Comparison of ENCODE assay signal across 11 cellular contexts in the genomic region with DNA sequence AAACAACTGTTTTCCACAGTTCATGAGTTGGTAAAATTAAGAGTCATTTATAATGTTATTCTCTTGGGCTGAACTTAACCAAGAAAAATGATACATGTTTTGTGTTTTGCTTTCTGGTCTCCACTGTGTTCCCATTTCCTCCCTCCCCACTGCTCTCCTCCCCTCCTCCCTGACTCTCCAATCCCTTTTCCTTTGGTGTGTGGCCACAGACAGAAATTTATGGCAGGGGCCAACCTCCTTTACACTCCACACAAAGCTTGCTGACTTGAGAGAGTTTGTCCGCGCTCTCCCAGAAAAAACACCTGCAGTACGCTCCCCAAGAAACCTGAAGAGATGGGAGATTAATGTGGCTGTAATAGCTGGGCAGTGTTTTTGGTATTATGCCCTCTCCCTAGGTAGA.
DNase-seq lines count a peak whose midpoint lies in the region; ATAC-seq and TF ChIP-seq lines count a peak whose summit lies in the region.
"Had no signal": no experiment of that assay in that cellular context is flagged by ENCODE, and none has a peak within 500 bp of the region (broad histone marks: within the 10 kb centered on the region; RNA-seq: fewer than 3 reads in every experiment).

No MANE protein-coding gene starts in this region.

- no peaks in the 10 kb centered on the region for H3K9me3 Mint-ChIP-seq in neural crest cell
- H3K9me3 Mint-ChIP-seq: CD4-positive, CD25-positive, alpha-beta regulatory T cell had no signal

- no peaks in the 10 kb centered on the region for H3K36me3 Mint-ChIP-seq in neural crest cell (ENCODE audit: low read depth)
- H3K36me3 Mint-ChIP-seq: CD4-positive, CD25-positive, alpha-beta regulatory T cell had no signal

- peak overlapping the region; percentile 45 for H3K27ac Mint-ChIP-seq in neural crest cell (ENCODE audit: unreplicated experiment)
- H3K27ac Mint-ChIP-seq: CD4-positive, CD25-positive, alpha-beta regulatory T cell had no signal

- no peak for TF ChIP-seq CTCF in neural crest cell (conservative IDR thresholded peaks at IDR 0.05)

- DNase-seq in NCI-H748 (lab: John Stamatoyannopoulos, UW; ENCODE audit: unreplicated experiment): peak; percentile 32
- DNase-seq in NCI-H748 treated with DMSO at 0.1 percent for 48 hours (lab: John Stamatoyannopoulos, UW): no peak
- DNase-seq in NCI-H69 (lab: John Stamatoyannopoulos, UW): peak; percentile 89
- no peak for DNase-seq in neural crest cell (ENCODE audit: low read depth, low spot score)
- no peak for DNase-seq in medulla oblongata (ENCODE audit: extremely low spot score)
- DNase-seq: ACHN; CD4-positive, CD25-positive, alpha-beta regulatory T cell; DMS53; GOT3 had no signal

- ATAC-seq in HG03354 (IDR thresholded peaks at IDR 0.05; ENCODE audit: poor library complexity, severe bottlenecking, unreplicated experiment): no peak
- no peak for ATAC-seq in GM19395 (IDR thresholded peaks at IDR 0.05; ENCODE audit: unreplicated experiment)

- H3K4me3 Mint-ChIP-seq in neural crest cell: no peak overlapping the region
- H3K4me3 Mint-ChIP-seq: CD4-positive, CD25-positive, alpha-beta regulatory T cell had no signal

- peaks cover 8% of the 10 kb centered on the region for H3K27me3 Mint-ChIP-seq in neural crest cell (ENCODE audit: low read depth)

- peaks cover 33% of the 10 kb centered on the region for H3K4me1 Mint-ChIP-seq in neural crest cell
- H3K4me1 Mint-ChIP-seq: CD4-positive, CD25-positive, alpha-beta regulatory T cell had no signal

Comparison
In these comparisons a context has a peak if more than half of its experiments do, and no peak if none do; other contexts are left out.
1. DNase-seq: peak in NCI-H748 (single experiment) and NCI-H69 (single experiment); none in NCI-H748 treated with DMSO at 0.1 percent for 48 hours (single experiment), neural crest cell (single experiment) and medulla oblongata (single experiment).